In the genomic region with DNA sequence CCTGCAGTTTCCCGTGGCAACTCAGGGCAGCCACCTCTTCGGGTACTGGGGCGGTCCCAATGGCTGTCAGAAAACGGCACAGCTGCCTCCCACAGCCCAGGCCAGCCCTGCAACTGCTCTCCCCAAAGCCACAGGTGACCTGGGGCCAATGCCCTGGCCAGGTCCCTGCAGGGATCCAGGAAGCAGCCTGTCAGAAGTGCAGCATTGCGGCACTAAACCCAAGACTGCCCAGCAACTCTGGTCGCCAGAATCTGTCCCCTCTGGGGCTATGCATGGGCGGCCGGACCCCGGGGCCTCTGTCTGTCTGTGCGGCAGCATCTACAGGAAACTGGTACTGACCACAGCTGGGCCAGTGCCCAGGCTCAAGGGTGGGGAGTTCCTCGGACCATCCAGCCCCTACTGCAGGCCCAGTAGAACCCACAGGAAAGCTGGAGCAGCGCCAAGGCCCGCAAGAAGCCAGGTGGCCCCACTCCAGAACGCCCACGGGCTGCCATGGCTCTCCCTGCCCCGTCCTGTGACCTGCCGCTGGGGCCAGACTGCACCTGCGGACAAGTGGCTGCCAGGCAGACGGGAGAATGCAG, we compare ENCODE assay signal across 2 cellular contexts.
TF ChIP-seq lines count a peak whose summit lies in the region.

No MANE protein-coding gene starts in this region.

TF ChIP-seq in SK-N-SH, 30 proteins besides CTCF, POLR2A, EP300 and RAD21:
- TF ChIP-seq RFX5 (IDR thresholded peaks at IDR 0.05; ENCODE audit: low read length) = no peak
- no peak for TF ChIP-seq TEAD4 (IDR thresholded peaks at IDR 0.05; ENCODE audit: borderline replicate concordance, insufficient read depth)
- TF ChIP-seq, protein P1, sequence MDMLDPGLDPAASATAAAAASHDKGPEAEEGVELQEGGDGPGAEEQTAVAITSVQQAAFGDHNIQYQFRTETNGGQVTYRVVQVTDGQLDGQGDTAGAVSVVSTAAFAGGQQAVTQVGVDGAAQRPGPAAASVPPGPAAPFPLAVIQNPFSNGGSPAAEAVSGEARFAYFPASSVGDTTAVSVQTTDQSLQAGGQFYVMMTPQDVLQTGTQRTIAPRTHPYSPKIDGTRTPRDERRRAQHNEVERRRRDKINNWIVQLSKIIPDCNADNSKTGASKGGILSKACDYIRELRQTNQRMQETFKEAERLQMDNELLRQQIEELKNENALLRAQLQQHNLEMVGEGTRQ (IDR thresholded peaks at IDR 0.05; ENCODE audit: borderline replicate concordance, low read depth, low read length) = no peak
- no peak for TF ChIP-seq SMC3 (IDR thresholded peaks at IDR 0.05; ENCODE audit: low read depth, low read length)
- no peak for TF ChIP-seq NRF1 (IDR thresholded peaks at IDR 0.05; ENCODE audit: low read depth, low read length)
- TF ChIP-seq TAF1 (IDR thresholded peaks at IDR 0.05; ENCODE audit: borderline replicate concordance, low read depth, low read length) = no peak
- TF ChIP-seq TCF12 (IDR thresholded peaks at IDR 0.05) = no peak
- no peak for TF ChIP-seq EZH2phosphoT487 (IDR thresholded peaks at IDR 0.05; ENCODE audit: borderline replicate concordance, low read depth)
- TF ChIP-seq FOXJ3 (CRISPR knock-in tag; IDR thresholded peaks at IDR 0.05) = no peak
- TF ChIP-seq, protein P2, sequence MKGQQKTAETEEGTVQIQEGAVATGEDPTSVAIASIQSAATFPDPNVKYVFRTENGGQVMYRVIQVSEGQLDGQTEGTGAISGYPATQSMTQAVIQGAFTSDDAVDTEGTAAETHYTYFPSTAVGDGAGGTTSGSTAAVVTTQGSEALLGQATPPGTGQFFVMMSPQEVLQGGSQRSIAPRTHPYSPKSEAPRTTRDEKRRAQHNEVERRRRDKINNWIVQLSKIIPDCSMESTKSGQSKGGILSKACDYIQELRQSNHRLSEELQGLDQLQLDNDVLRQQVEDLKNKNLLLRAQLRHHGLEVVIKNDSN (IDR thresholded peaks at IDR 0.05; ENCODE audit: borderline replicate concordance, low read depth) = no peak
- no peak for TF ChIP-seq ELF1 (IDR thresholded peaks at IDR 0.05)
- TF ChIP-seq YY1 (IDR thresholded peaks at IDR 0.05; ENCODE audit: low read depth) = no peak
- TF ChIP-seq, protein P3, sequence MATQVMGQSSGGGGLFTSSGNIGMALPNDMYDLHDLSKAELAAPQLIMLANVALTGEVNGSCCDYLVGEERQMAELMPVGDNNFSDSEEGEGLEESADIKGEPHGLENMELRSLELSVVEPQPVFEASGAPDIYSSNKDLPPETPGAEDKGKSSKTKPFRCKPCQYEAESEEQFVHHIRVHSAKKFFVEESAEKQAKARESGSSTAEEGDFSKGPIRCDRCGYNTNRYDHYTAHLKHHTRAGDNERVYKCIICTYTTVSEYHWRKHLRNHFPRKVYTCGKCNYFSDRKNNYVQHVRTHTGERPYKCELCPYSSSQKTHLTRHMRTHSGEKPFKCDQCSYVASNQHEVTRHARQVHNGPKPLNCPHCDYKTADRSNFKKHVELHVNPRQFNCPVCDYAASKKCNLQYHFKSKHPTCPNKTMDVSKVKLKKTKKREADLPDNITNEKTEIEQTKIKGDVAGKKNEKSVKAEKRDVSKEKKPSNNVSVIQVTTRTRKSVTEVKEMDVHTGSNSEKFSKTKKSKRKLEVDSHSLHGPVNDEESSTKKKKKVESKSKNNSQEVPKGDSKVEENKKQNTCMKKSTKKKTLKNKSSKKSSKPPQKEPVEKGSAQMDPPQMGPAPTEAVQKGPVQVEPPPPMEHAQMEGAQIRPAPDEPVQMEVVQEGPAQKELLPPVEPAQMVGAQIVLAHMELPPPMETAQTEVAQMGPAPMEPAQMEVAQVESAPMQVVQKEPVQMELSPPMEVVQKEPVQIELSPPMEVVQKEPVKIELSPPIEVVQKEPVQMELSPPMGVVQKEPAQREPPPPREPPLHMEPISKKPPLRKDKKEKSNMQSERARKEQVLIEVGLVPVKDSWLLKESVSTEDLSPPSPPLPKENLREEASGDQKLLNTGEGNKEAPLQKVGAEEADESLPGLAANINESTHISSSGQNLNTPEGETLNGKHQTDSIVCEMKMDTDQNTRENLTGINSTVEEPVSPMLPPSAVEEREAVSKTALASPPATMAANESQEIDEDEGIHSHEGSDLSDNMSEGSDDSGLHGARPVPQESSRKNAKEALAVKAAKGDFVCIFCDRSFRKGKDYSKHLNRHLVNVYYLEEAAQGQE (IDR thresholded peaks at IDR 0.05; ENCODE audit: low read depth, low read length) = no peak
- TF ChIP-seq, protein P4, sequence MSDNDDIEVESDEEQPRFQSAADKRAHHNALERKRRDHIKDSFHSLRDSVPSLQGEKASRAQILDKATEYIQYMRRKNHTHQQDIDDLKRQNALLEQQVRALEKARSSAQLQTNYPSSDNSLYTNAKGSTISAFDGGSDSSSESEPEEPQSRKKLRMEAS (IDR thresholded peaks at IDR 0.05; ENCODE audit: low read depth) = no peak
- TF ChIP-seq, protein P5, sequence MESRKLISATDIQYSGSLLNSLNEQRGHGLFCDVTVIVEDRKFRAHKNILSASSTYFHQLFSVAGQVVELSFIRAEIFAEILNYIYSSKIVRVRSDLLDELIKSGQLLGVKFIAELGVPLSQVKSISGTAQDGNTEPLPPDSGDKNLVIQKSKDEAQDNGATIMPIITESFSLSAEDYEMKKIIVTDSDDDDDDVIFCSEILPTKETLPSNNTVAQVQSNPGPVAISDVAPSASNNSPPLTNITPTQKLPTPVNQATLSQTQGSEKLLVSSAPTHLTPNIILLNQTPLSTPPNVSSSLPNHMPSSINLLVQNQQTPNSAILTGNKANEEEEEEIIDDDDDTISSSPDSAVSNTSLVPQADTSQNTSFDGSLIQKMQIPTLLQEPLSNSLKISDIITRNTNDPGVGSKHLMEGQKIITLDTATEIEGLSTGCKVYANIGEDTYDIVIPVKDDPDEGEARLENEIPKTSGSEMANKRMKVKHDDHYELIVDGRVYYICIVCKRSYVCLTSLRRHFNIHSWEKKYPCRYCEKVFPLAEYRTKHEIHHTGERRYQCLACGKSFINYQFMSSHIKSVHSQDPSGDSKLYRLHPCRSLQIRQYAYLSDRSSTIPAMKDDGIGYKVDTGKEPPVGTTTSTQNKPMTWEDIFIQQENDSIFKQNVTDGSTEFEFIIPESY (IDR thresholded peaks at IDR 0.05; ENCODE audit: borderline replicate concordance, low read depth) = no peak

TF ChIP-seq in SK-N-SH treated with all-trans-retinoic acid at 6 μM for 48 hours, 23 proteins besides CTCF, POLR2A, EP300 and RAD21:
- no peak for TF ChIP-seq CSDC2 (CRISPR knock-in tag; IDR thresholded peaks at IDR 0.05)
- no peak for TF ChIP-seq TOX (CRISPR knock-in tag; IDR thresholded peaks at IDR 0.05; ENCODE audit: borderline replicate concordance)
- TF ChIP-seq OSR1 (CRISPR knock-in tag; IDR thresholded peaks at IDR 0.05) = no peak
- TF ChIP-seq TCF4 (CRISPR knock-in tag; IDR thresholded peaks at IDR 0.05; ENCODE audit: borderline replicate concordance) = no peak
- TF ChIP-seq, protein P6, sequence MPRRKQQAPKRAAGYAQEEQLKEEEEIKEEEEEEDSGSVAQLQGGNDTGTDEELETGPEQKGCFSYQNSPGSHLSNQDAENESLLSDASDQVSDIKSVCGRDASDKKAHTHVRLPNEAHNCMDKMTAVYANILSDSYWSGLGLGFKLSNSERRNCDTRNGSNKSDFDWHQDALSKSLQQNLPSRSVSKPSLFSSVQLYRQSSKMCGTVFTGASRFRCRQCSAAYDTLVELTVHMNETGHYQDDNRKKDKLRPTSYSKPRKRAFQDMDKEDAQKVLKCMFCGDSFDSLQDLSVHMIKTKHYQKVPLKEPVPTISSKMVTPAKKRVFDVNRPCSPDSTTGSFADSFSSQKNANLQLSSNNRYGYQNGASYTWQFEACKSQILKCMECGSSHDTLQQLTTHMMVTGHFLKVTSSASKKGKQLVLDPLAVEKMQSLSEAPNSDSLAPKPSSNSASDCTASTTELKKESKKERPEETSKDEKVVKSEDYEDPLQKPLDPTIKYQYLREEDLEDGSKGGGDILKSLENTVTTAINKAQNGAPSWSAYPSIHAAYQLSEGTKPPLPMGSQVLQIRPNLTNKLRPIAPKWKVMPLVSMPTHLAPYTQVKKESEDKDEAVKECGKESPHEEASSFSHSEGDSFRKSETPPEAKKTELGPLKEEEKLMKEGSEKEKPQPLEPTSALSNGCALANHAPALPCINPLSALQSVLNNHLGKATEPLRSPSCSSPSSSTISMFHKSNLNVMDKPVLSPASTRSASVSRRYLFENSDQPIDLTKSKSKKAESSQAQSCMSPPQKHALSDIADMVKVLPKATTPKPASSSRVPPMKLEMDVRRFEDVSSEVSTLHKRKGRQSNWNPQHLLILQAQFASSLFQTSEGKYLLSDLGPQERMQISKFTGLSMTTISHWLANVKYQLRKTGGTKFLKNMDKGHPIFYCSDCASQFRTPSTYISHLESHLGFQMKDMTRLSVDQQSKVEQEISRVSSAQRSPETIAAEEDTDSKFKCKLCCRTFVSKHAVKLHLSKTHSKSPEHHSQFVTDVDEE (CRISPR knock-in tag; IDR thresholded peaks at IDR 0.05) = no peak
- no peak for TF ChIP-seq RARB (CRISPR knock-in tag; IDR thresholded peaks at IDR 0.05)
- TF ChIP-seq, protein P7, sequence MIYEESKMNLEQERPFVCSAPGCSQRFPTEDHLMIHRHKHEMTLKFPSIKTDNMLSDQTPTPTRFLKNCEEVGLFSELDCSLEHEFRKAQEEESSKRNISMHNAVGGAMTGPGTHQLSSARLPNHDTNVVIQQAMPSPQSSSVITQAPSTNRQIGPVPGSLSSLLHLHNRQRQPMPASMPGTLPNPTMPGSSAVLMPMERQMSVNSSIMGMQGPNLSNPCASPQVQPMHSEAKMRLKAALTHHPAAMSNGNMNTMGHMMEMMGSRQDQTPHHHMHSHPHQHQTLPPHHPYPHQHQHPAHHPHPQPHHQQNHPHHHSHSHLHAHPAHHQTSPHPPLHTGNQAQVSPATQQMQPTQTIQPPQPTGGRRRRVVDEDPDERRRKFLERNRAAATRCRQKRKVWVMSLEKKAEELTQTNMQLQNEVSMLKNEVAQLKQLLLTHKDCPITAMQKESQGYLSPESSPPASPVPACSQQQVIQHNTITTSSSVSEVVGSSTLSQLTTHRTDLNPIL (CRISPR knock-in tag; IDR thresholded peaks at IDR 0.05; ENCODE audit: low read depth) = no peak
- TF ChIP-seq ARNTL (CRISPR knock-in tag; IDR thresholded peaks at IDR 0.05; ENCODE audit: borderline replicate concordance, low read depth) = no peak
- TF ChIP-seq GLIS3 (CRISPR knock-in tag; IDR thresholded peaks at IDR 0.05) = no peak
- TF ChIP-seq ZFP30 (CRISPR knock-in tag; IDR thresholded peaks at IDR 0.05) = no peak
- TF ChIP-seq ISL1 (CRISPR knock-in tag; IDR thresholded peaks at IDR 0.05) = no peak
- TF ChIP-seq ESRRG (CRISPR knock-in tag; IDR thresholded peaks at IDR 0.05) = no peak
- TF ChIP-seq, protein P8, sequence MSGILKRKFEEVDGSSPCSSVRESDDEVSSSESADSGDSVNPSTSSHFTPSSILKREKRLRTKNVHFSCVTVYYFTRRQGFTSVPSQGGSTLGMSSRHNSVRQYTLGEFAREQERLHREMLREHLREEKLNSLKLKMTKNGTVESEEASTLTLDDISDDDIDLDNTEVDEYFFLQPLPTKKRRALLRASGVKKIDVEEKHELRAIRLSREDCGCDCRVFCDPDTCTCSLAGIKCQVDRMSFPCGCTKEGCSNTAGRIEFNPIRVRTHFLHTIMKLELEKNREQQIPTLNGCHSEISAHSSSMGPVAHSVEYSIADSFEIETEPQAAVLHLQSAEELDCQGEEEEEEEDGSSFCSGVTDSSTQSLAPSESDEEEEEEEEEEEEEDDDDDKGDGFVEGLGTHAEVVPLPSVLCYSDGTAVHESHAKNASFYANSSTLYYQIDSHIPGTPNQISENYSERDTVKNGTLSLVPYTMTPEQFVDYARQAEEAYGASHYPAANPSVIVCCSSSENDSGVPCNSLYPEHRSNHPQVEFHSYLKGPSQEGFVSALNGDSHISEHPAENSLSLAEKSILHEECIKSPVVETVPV (CRISPR knock-in tag; IDR thresholded peaks at IDR 0.05) = no peak
